In genomic region chr17:65025288-65025687, GRCh38 we compare ENCODE assay signal across 1 cellular context.
TF ChIP-seq lines count a peak whose summit lies in the region.

No MANE protein-coding gene starts in this region.

TF ChIP-seq in HepG2, 621 proteins besides CTCF, POLR2A, EP300 and RAD21 (continued from another document):
- no peak for TF ChIP-seq ZNF687 (CRISPR knock-in tag; IDR thresholded peaks at IDR 0.05)
- TF ChIP-seq ZNF484 (CRISPR knock-in tag; IDR thresholded peaks at IDR 0.05; ENCODE audit: borderline replicate concordance, low read depth): no peak
- TF ChIP-seq PHF8 (CRISPR knock-in tag; IDR thresholded peaks at IDR 0.05): no peak
- no peak for TF ChIP-seq ZKSCAN5 (CRISPR knock-in tag; IDR thresholded peaks at IDR 0.05)
- TF ChIP-seq SNAPC5 (CRISPR knock-in tag; IDR thresholded peaks at IDR 0.05; ENCODE audit: borderline replicate concordance): no peak
- no peak for TF ChIP-seq NR0B2 (CRISPR knock-in tag; IDR thresholded peaks at IDR 0.05)
TF ChIP-seq in HepG2: peak in this region for 0.
